Comparison of ENCODE assay signal across 1 cellular context in genomic region chr9:104968025-104968982, GRCh38.
TF ChIP-seq lines count a peak whose summit lies in the region.

No MANE protein-coding gene starts in this region.

TF ChIP-seq in HepG2, 621 proteins besides CTCF, POLR2A, EP300 and RAD21 (continued from another document and continues in another):
- TF ChIP-seq AGO2 (optimal IDR thresholded peaks at IDR 0.05; ENCODE audit: low read depth, low read length) (no peak), SNRNP70 (IDR thresholded peaks at IDR 0.05; ENCODE audit: low read depth, low read length) (no peak), HNRNPL (IDR thresholded peaks at IDR 0.05; ENCODE audit: low read depth, low read length) (no peak), NR2F6 (IDR thresholded peaks at IDR 0.05) (no peak), NR2F6 (CRISPR knock-in tag; IDR thresholded peaks at IDR 0.05) (no peak), ATF6 (CRISPR knock-in tag; conservative IDR thresholded peaks at IDR 0.05) (no peak), ZNF503 (CRISPR knock-in tag; IDR thresholded peaks at IDR 0.05) (no peak), GABPB1 (CRISPR knock-in tag; IDR thresholded peaks at IDR 0.05) (peak; percentile 79), HMG20A (CRISPR knock-in tag; IDR thresholded peaks at IDR 0.05; ENCODE audit: borderline replicate concordance) (no peak), ZNF800 (CRISPR knock-in tag; IDR thresholded peaks at IDR 0.05) (no peak), ZSCAN30 (CRISPR knock-in tag; IDR thresholded peaks at IDR 0.05) (no peak), ZNF879 (CRISPR knock-in tag; IDR thresholded peaks at IDR 0.05) (no peak), REST (IDR thresholded peaks at IDR 0.05; ENCODE audit: borderline replicate concordance in 1 of 2, low read depth in 1 of 2, low read length in 2 of 2) (no peak), ZNF788 (CRISPR knock-in tag; IDR thresholded peaks at IDR 0.05; ENCODE audit: borderline replicate concordance) (peak; percentile 65), KLF11 (CRISPR knock-in tag; IDR thresholded peaks at IDR 0.05) (no peak), HDAC2 (CRISPR knock-in tag; IDR thresholded peaks at IDR 0.05) (peak; percentile 16; the same call in 1 of the 2 replicates), KLF15 (CRISPR knock-in tag; IDR thresholded peaks at IDR 0.05; ENCODE audit: borderline replicate concordance) (no peak), ZFP1 (CRISPR knock-in tag; IDR thresholded peaks at IDR 0.05) (no peak), THAP9 (CRISPR knock-in tag; IDR thresholded peaks at IDR 0.05; ENCODE audit: borderline replicate concordance) (peak; percentile 58; the same call in 1 of the 2 replicates), KLF13 (CRISPR knock-in tag; IDR thresholded peaks at IDR 0.05) (no peak), ZNF160 (CRISPR knock-in tag; IDR thresholded peaks at IDR 0.05) (no peak), PRPF4 (IDR thresholded peaks at IDR 0.05; ENCODE audit: low read depth, low read length, poor library complexity, severe bottlenecking) (no peak), ELF3 (CRISPR knock-in tag; IDR thresholded peaks at IDR 0.05) (no peak; the same call in 1 of the 2 replicates), IRF9 (CRISPR knock-in tag; IDR thresholded peaks at IDR 0.05; ENCODE audit: borderline replicate concordance) (0 out of 2 replicates have a peak, but pooled peaks have one; percentile 44), IRF2 (CRISPR knock-in tag; IDR thresholded peaks at IDR 0.05) (peak; percentile 70), MIER3 (CRISPR knock-in tag; IDR thresholded peaks at IDR 0.05; ENCODE audit: borderline replicate concordance) (peak; percentile 41; the same call in 1 of the 2 replicates), ZNF720 (CRISPR knock-in tag; IDR thresholded peaks at IDR 0.05) (no peak), ZNF883 (CRISPR knock-in tag; IDR thresholded peaks at IDR 0.05; ENCODE audit: not compliant biosample characterization) (no peak), ZNF775 (CRISPR knock-in tag; IDR thresholded peaks at IDR 0.05; ENCODE audit: borderline replicate concordance) (0 out of 2 replicates have a peak, but pooled peaks have one; percentile 37), THAP7 (CRISPR knock-in tag; IDR thresholded peaks at IDR 0.05) (0 out of 2 replicates have a peak, but pooled peaks have one; percentile 52), ZNF616 (CRISPR knock-in tag; IDR thresholded peaks at IDR 0.05; ENCODE audit: low read depth) (no peak), FOXA1 (IDR thresholded peaks at IDR 0.05) (no peak), FOXA1 (CRISPR knock-in tag; IDR thresholded peaks at IDR 0.05) (no peak), ETV6 (CRISPR knock-in tag; conservative IDR thresholded peaks at IDR 0.05) (no peak), ZFP41 (CRISPR knock-in tag; IDR thresholded peaks at IDR 0.05; ENCODE audit: borderline replicate concordance) (no peak), GPN1 (CRISPR knock-in tag; IDR thresholded peaks at IDR 0.05; ENCODE audit: borderline replicate concordance) (no peak), ZNF350 (CRISPR knock-in tag; IDR thresholded peaks at IDR 0.05; ENCODE audit: borderline replicate concordance, low read depth) (peak; percentile 60; the same call in 1 of the 2 replicates), RFX5 (IDR thresholded peaks at IDR 0.05; ENCODE audit: low read depth, low read length) (no peak), ZFP36L2 (CRISPR knock-in tag; IDR thresholded peaks at IDR 0.05) (no peak), ZNF790 (CRISPR knock-in tag; IDR thresholded peaks at IDR 0.05; ENCODE audit: borderline replicate concordance) (no peak), BRD4 (CRISPR knock-in tag; IDR thresholded peaks at IDR 0.05) (no peak), TOPORS (CRISPR knock-in tag; IDR thresholded peaks at IDR 0.05) (no peak), MIER2 (CRISPR knock-in tag; IDR thresholded peaks at IDR 0.05) (no peak), ZNF678 (CRISPR knock-in tag; IDR thresholded peaks at IDR 0.05) (no peak), ZNF782 (CRISPR knock-in tag; IDR thresholded peaks at IDR 0.05; ENCODE audit: borderline replicate concordance) (no peak), AFF4 (CRISPR knock-in tag; IDR thresholded peaks at IDR 0.05) (no peak), HDAC6 (IDR thresholded peaks at IDR 0.05; ENCODE audit: low read depth, low read length) (no peak), TBX2 (CRISPR knock-in tag; IDR thresholded peaks at IDR 0.05; ENCODE audit: borderline replicate concordance) (peak; percentile 70; the same call in 1 of the 2 replicates), ARNT (IDR thresholded peaks at IDR 0.05) (no peak)
